In genomic region chr12:24625103-24625502, GRCh38 we compare ENCODE assay signal across 23 cellular contexts.
"Had no signal": no experiment of that assay in that cellular context is flagged by ENCODE, and none has a peak within 500 bp of the region (broad histone marks: within the 10 kb centered on the region; RNA-seq: fewer than 3 reads in every experiment).

No MANE protein-coding gene starts in this region.

- H3K4me1 ChIP-seq: psoas muscle, spleen, tibial nerve, upper lobe of right lung, uterus had no signal

- H3K27ac ChIP-seq: ovary, psoas muscle, skin epidermis, spleen, thoracic aorta, tibial nerve, upper lobe of right lung, uterus had no signal

- DNase-seq: cortex of kidney; effector memory CD8-positive, alpha-beta T cell; hypothalamus; kidney; midbrain; naive thymus-derived CD4-positive, alpha-beta T cell; occipital lobe; ovary; psoas muscle; right cardiac atrium; spleen; stimulated activated CD4-positive, alpha-beta T cell treated with anti-CD3 and anti-CD28 coated beads, Interleukin-4, amount 100 ng/mL, for 4 hours; stimulated activated naive CD8-positive, alpha-beta T cell treated with anti-CD3 and anti-CD28 coated beads, Interleukin-15, Interleukin-2, amounts not matched to agents 100 U/mL and 50 U/mL, for 24 hours; upper lobe of right lung; uterus had no signal

- H3K9me3 Mint-ChIP-seq: memory B cell had no signal

- H3K9me3 ChIP-seq: ovary, psoas muscle, thoracic aorta, upper lobe of right lung, uterus had no signal

- H3K27me3 Mint-ChIP-seq: stimulated activated memory B cell treated with anti-CD40 and anti-IgM and Interleukin-4, amounts not matched to agents 10 μg/mL and 1 μg/mL and 100 μg/mL, for 72 hours had no signal

- H3K4me1 Mint-ChIP-seq: memory B cell; naive thymus-derived CD4-positive, alpha-beta T cell; nephron; stimulated activated memory B cell treated with anti-CD40 and anti-IgM and Interleukin-4, amounts not matched to agents 10 μg/mL and 1 μg/mL and 100 μg/mL, for 72 hours had no signal

- H3K36me3 Mint-ChIP-seq: memory B cell; naive thymus-derived CD4-positive, alpha-beta T cell; stimulated activated memory B cell treated with anti-CD40 and anti-IgM and Interleukin-4, amounts not matched to agents 10 μg/mL and 1 μg/mL and 100 μg/mL, for 72 hours had no signal

- ATAC-seq: effector memory CD8-positive, alpha-beta T cell; left lobe of liver; naive thymus-derived CD4-positive, alpha-beta T cell; psoas muscle; right cardiac atrium; stimulated activated memory B cell treated with anti-CD40 and anti-IgM and Interleukin-4, amounts not matched to agents 10 μg/mL and 1 μg/mL and 100 μg/mL, for 72 hours; stimulated activated naive CD8-positive, alpha-beta T cell treated with anti-CD3 and anti-CD28 coated beads, Interleukin-15, Interleukin-2, amounts not matched to agents 100 U/mL and 50 U/mL, for 24 hours; upper lobe of right lung had no signal

- H3K36me3 ChIP-seq: ovary, spleen, thoracic aorta, tibial nerve, upper lobe of right lung, uterus had no signal

- H3K4me3 Mint-ChIP-seq: effector memory CD8-positive, alpha-beta T cell; memory B cell; naive thymus-derived CD4-positive, alpha-beta T cell; nephron; stimulated activated memory B cell treated with anti-CD40 and anti-IgM and Interleukin-4, amounts not matched to agents 10 μg/mL and 1 μg/mL and 100 μg/mL, for 72 hours had no signal

- H3K4me3 ChIP-seq: lung, ovary, psoas muscle, skin epidermis, spleen, thoracic aorta, tibial nerve, upper lobe of right lung, uterus had no signal

- H3K27me3 ChIP-seq: ovary, spleen, tibial nerve, upper lobe of right lung, uterus had no signal

- H3K27ac Mint-ChIP-seq: effector memory CD8-positive, alpha-beta T cell; memory B cell; naive thymus-derived CD4-positive, alpha-beta T cell; nephron; stimulated activated memory B cell treated with anti-CD40 and anti-IgM and Interleukin-4, amounts not matched to agents 10 μg/mL and 1 μg/mL and 100 μg/mL, for 72 hours had no signal
